ENCODE assay signal across 19 cellular contexts in the genomic region with DNA sequence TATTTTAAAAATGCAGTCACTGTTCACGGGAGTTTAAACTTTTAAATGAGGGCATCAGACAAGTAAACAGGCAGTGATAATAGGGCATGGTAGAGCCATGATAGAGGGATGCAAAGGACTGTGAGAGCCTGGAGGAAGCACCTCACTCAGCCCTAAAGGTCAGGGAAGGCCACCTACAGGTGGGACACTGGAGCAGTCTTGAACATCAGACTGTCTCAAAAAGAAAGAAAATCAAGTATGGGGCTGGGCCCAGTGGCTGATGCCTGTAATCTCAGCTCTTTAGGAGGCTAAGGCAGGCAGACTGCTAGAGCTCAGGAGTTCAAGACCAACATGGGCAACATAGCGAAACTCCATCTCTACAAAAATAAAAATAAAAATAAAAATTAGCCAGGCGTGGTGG. TPM values are rescaled to one million over a fixed set of nuclear protein-coding genes. Genes with fewer than 3 reads are reported as not detected.
A peak's percentile ranks its signal among the peaks of the same experiment; 100 is the strongest.
DNase-seq lines count a peak whose midpoint lies in the region; ATAC-seq and TF ChIP-seq lines count a peak whose summit lies in the region.
"Had no signal": no experiment of that assay in that cellular context is flagged by ENCODE, and none has a peak within 500 bp of the region (broad histone marks: within the 10 kb centered on the region; RNA-seq: fewer than 3 reads in every experiment).

No MANE protein-coding gene starts in this region.

- no peaks in the 10 kb centered on the region for H3K79me1 ChIP-seq in H9 (ENCODE audit: insufficient read depth, low read depth, low read length, poor library complexity, severe bottlenecking)

- H3K9ac ChIP-seq in BLaER1 (no peak overlapping the region), H9 (ENCODE audit: extremely low read depth, insufficient read length, low read length) (no peak overlapping the region)

- H2BK120ac ChIP-seq in H9 (ENCODE audit: low read depth, low read length, poor library complexity, severe bottlenecking): no peak overlapping the region

- no peak overlapping the region for H3K4me3 Mint-ChIP-seq in H9
- H3K4me3 Mint-ChIP-seq: T-helper 17 cell had no signal

- H3K79me2 ChIP-seq in H9 (ENCODE audit: insufficient read depth, low read length): no peaks in the 10 kb centered on the region

- H3K23me2 ChIP-seq in H9 (ENCODE audit: insufficient read length, low read depth, low read length, poor library complexity, severe bottlenecking): peaks cover 4% of the 10 kb centered on the region

- H3K36me3 ChIP-seq in BLaER1 (no peaks in the 10 kb centered on the region), GM06990 (ENCODE audit: control insufficient read depth, insufficient read depth, low read length) (no peaks in the 10 kb centered on the region)

- H3K27ac ChIP-seq in BLaER1 (no peak overlapping the region), H9 (ENCODE audit: insufficient read length, low read depth, low read length) (no peak overlapping the region)
- H3K27ac ChIP-seq: A549, C4-2B, SJCRH30 had no signal

- H2BK20ac ChIP-seq in H9 (ENCODE audit: low read depth, low read length, poor library complexity, severe bottlenecking): no peak overlapping the region

- H3K4me1 Mint-ChIP-seq in H9: peaks cover 7% of the 10 kb centered on the region in 2 experiments

- H4K8ac ChIP-seq in H9 (replicated peaks; ENCODE audit: insufficient read length, low read depth, low read length): no peak overlapping the region

- no peak overlapping the region for H3K23ac ChIP-seq in H9 (ENCODE audit: insufficient read length, low read depth, low read length)

- H3K9me3 ChIP-seq in BLaER1 (no peaks in the 10 kb centered on the region), H9 (ENCODE audit: control insufficient read depth, low read depth, low read length) (no peaks in the 10 kb centered on the region)
- H3K9me3 ChIP-seq: A549, SJCRH30 had no signal

- H2BK15ac ChIP-seq in H9 (ENCODE audit: low read depth, low read length): no peak overlapping the region

- no peak overlapping the region for H4K91ac ChIP-seq in H9 (ENCODE audit: insufficient read length, low read depth, low read length)

- no peak overlapping the region for H3K56ac ChIP-seq in H9 (ENCODE audit: insufficient read length, low read depth, low read length)

- intact Hi-C loops in posterior cingulate gyrus (cut with DNase I): no loop called here

- H3K27ac Mint-ChIP-seq in H9: no peak overlapping the region
- H3K27ac Mint-ChIP-seq: T-helper 17 cell had no signal

- H3K4me3 ChIP-seq in BLaER1 (no peak overlapping the region), GM06990 (replicated peaks; ENCODE audit: low read depth, low read length) (no peak overlapping the region)
- H3K4me3 ChIP-seq: A549, SJCRH30 had no signal

- H3K14ac ChIP-seq in H9 (ENCODE audit: insufficient read depth, low read length): no peak overlapping the region

- H3K4me2 ChIP-seq in BLaER1 (peak overlapping the region; percentile 39), H9 (ENCODE audit: insufficient read depth, insufficient read length, low read length) (no peak overlapping the region)
- H3K4me2 ChIP-seq: A549 had no signal

- WGBS in H9 (ENCODE audit: extremely low coverage, insufficient read length, low lambda C conversion rate): no CpG with 5 or more reads among the region's 3 CpGs

- H3K36me3 Mint-ChIP-seq in H9 (ENCODE audit: insufficient read depth in 1 of 3, low read depth in 3 of 3): no peaks in the 10 kb centered on the region

- no peak overlapping the region for H2AK5ac ChIP-seq in H9 (ENCODE audit: insufficient read length, low read length)

- H3K27me3 ChIP-seq in BLaER1 (no peaks in the 10 kb centered on the region), GM06990 (replicated peaks; ENCODE audit: control insufficient read depth, insufficient read depth, low read length) (no peaks in the 10 kb centered on the region), H9 (ENCODE audit: insufficient read depth, low read length) (no peaks in the 10 kb centered on the region)
- H3K27me3 ChIP-seq: SJCRH30 had no signal

- H2BK12ac ChIP-seq in H9 (ENCODE audit: insufficient read length, low read depth, low read length): no peak overlapping the region

- DNase-seq in GM06990 (ENCODE audit: extremely low read depth, insufficient read length): no peak
- no peak for DNase-seq in H9
- DNase-seq in RPMI8226: peak; percentile 40
- DNase-seq in DMS114 treated with DMSO at 0.1 percent for 48 hours (lab: John Stamatoyannopoulos, UW; ENCODE audit: unreplicated experiment): no peak
- no peak for DNase-seq in NCI-H1417 treated with DMSO at 0.1 percent for 48 hours (lab: John Stamatoyannopoulos, UW)
- no peak for DNase-seq in posterior cingulate gyrus
- DNase-seq: KG1; NCI-H1092; NCI-H1694; NCI-H226; NCI-H526; NK-92 treated with Interleukin-12 subunit alpha and Interleukin-12 subunit beta, amount 100 ng/mL, for 24 hours; SJCRH30; T-helper 17 cell had no signal

- H3T11ph ChIP-seq in H9 (ENCODE audit: low read length): no peak overlapping the region

- H4K5ac ChIP-seq in H9 (ENCODE audit: insufficient read length, low read depth, low read length): no peak overlapping the region

- H3K4me1 ChIP-seq in BLaER1 (peaks cover 26% of the 10 kb centered on the region), H9 (ENCODE audit: insufficient read depth, low read length) (no peaks in the 10 kb centered on the region)

- ATAC-seq in HG03442 (IDR thresholded peaks at IDR 0.05; ENCODE audit: unreplicated experiment): no peak
- ATAC-seq: A549, HCT116, T-helper 17 cell had no signal

- H3K27me3 Mint-ChIP-seq in H9 (ENCODE audit: low read depth): no peaks in the 10 kb centered on the region
- H3K27me3 Mint-ChIP-seq: T-helper 17 cell had no signal

- no peak overlapping the region for H2BK5ac ChIP-seq in H9 (ENCODE audit: insufficient read length, low read length)

- no peak overlapping the region for H3K4ac ChIP-seq in H9 (ENCODE audit: low read depth, low read length)

- TF ChIP-seq CTCF in GM06990 (IDR thresholded peaks at IDR 0.05; ENCODE audit: insufficient read depth, low read length, poor library complexity, severe bottlenecking): peak; percentile 31
- peak; percentile 41; the same call in 2 of the 3 replicates for TF ChIP-seq CTCF in H9 (conservative IDR thresholded peaks at IDR 0.05)

- no peaks in the 10 kb centered on the region; a peak in 2 of 5 replicates for H3K9me3 Mint-ChIP-seq in H9

- no peak overlapping the region for H3K18ac ChIP-seq in H9 (ENCODE audit: insufficient read length, low read depth, low read length)

- H2AFZ ChIP-seq in H9 (ENCODE audit: low read length): no peak overlapping the region

- H4K20me1 ChIP-seq in BLaER1 (no peaks in the 10 kb centered on the region), H9 (ENCODE audit: control insufficient read depth, insufficient read depth, insufficient read length) (no peaks in the 10 kb centered on the region)

RNA-seq across cellular contexts. Expression of a gene that starts 31.0 kb away (rescaled TPM):
- total RNA-seq in H9 (2021): 17.2 and 20.3 TPM in 2 replicates

RNA-seq across cellular contexts. Expression of a gene that starts 52.9 kb away (rescaled TPM):
- 345 and 351 TPM in 2 replicates for total RNA-seq in H9 (2021)
